ENCODE assay signal across 1 cellular context in the genomic region with DNA sequence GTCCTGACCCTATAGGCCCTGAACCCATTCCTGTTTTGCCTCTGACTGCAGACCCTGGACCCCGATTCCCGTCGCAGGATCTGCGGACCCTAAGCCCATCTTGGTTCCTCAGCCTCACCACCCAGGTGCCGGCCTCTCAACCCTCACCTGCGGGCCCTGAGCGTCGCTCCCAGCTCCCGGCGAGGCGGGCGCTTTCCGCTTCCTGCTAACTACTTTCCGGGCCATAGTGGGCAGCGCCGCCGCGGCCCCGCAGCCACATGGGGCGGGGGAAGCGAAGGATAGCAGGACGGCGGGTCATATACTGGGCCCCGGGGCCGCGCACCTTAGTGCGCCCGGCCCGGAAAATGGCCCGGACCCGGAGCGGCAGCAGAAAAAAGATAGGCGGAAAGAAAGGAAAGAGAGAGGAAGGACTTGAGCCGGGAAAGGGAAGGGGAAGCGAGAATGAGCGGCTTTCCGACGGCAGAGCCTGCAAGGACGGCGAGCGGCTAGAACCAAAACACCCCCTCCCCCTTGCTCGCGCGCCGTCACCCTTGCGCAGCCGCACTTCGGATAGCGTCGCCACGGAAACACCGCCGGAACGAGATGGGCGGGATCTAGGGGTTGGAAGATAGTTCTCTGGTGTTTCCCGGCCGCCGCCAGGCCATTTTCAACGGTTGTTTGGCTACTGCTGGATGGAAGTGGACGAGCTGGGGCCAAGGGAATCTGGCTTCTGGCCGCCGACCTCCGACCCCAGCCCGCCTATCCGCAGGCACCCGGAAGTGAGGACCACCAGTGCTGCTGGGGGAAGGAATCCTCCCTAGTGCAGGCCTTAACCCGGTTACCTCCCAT.
A peak's percentile ranks its signal among the peaks of the same experiment; 100 is the strongest.
TF ChIP-seq lines count a peak whose summit lies in the region.

TSS of gene DCAF12 (minus strand) at position 492 of the 828 bp plus-strand sequence. CDS start at position 225, 267 bp downstream.

TF ChIP-seq in HepG2, 621 proteins besides CTCF, POLR2A, EP300 and RAD21 (continued from another document and continues in another):
- TF ChIP-seq, protein P1, sequence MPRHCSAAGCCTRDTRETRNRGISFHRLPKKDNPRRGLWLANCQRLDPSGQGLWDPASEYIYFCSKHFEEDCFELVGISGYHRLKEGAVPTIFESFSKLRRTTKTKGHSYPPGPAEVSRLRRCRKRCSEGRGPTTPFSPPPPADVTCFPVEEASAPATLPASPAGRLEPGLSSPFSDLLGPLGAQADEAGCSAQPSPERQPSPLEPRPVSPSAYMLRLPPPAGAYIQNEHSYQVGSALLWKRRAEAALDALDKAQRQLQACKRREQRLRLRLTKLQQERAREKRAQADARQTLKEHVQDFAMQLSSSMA (CRISPR knock-in tag; IDR thresholded peaks at IDR 0.05): no peak
- TF ChIP-seq, protein P2, sequence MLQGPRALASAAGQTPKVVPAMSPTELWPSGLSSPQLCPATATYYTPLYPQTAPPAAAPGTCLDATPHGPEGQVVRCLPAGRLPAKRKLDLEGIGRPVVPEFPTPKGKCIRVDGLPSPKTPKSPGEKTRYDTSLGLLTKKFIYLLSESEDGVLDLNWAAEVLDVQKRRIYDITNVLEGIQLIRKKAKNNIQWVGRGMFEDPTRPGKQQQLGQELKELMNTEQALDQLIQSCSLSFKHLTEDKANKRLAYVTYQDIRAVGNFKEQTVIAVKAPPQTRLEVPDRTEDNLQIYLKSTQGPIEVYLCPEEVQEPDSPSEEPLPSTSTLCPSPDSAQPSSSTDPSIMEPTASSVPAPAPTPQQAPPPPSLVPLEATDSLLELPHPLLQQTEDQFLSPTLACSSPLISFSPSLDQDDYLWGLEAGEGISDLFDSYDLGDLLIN (CRISPR knock-in tag; IDR thresholded peaks at IDR 0.05; ENCODE audit: borderline replicate concordance): no peak
- TF ChIP-seq ZNF282 (IDR thresholded peaks at IDR 0.05; ENCODE audit: partially characterized antibody) (no peak), STAT5B (CRISPR knock-in tag; IDR thresholded peaks at IDR 0.05) (no peak), MTF2 (CRISPR knock-in tag; IDR thresholded peaks at IDR 0.05; ENCODE audit: borderline replicate concordance) (no peak), RERE (CRISPR knock-in tag; IDR thresholded peaks at IDR 0.05; ENCODE audit: low read depth) (no peak), SYNCRIP (IDR thresholded peaks at IDR 0.05; ENCODE audit: insufficient read depth, low read depth, low read length) (no peak), HNF1A (IDR thresholded peaks at IDR 0.05; ENCODE audit: low read depth) (no peak), HNF1A (CRISPR knock-in tag; IDR thresholded peaks at IDR 0.05; ENCODE audit: borderline replicate concordance) (peak; percentile 43; the same call in 1 of the 2 replicates), STAT6 (CRISPR knock-in tag; IDR thresholded peaks at IDR 0.05; ENCODE audit: borderline replicate concordance) (no peak), ZNF7 (CRISPR knock-in tag; IDR thresholded peaks at IDR 0.05) (no peak), ZNF234 (CRISPR knock-in tag; conservative IDR thresholded peaks at IDR 0.05) (0 out of 2 replicates have a peak, but pooled peaks have one; percentile 33), HHEX (CRISPR knock-in tag; IDR thresholded peaks at IDR 0.05) (no peak), HMGA1 (CRISPR knock-in tag; conservative IDR thresholded peaks at IDR 0.05) (no peak), ZNF468 (CRISPR knock-in tag; IDR thresholded peaks at IDR 0.05) (0 out of 2 replicates have a peak, but pooled peaks have one; percentile 61), ZNF430 (CRISPR knock-in tag; IDR thresholded peaks at IDR 0.05) (no peak; the same call in 1 of the 2 replicates), BRD4 (CRISPR knock-in tag; IDR thresholded peaks at IDR 0.05) (no peak), ZNF362 (CRISPR knock-in tag; IDR thresholded peaks at IDR 0.05; ENCODE audit: borderline replicate concordance) (peak; percentile 43; the same call in 1 of the 2 replicates), ZNF557 (CRISPR knock-in tag; IDR thresholded peaks at IDR 0.05) (no peak), ZSCAN20 (CRISPR knock-in tag; IDR thresholded peaks at IDR 0.05; ENCODE audit: borderline replicate concordance) (no peak)
- TF ChIP-seq, protein P3, sequence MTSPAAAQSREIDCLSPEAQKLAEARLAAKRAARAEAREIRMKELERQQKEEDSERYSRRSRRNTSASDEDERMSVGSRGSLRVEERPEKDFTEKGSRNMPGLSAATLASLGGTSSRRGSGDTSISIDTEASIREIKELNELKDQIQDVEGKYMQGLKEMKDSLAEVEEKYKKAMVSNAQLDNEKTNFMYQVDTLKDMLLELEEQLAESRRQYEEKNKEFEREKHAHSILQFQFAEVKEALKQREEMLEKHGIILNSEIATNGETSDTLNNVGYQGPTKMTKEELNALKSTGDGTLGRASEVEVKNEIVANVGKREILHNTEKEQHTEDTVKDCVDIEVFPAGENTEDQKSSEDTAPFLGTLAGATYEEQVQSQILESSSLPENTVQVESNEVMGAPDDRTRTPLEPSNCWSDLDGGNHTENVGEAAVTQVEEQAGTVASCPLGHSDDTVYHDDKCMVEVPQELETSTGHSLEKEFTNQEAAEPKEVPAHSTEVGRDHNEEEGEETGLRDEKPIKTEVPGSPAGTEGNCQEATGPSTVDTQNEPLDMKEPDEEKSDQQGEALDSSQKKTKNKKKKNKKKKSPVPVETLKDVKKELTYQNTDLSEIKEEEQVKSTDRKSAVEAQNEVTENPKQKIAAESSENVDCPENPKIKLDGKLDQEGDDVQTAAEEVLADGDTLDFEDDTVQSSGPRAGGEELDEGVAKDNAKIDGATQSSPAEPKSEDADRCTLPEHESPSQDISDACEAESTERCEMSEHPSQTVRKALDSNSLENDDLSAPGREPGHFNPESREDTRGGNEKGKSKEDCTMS (CRISPR knock-in tag; conservative IDR thresholded peaks at IDR 0.05): no peak
- TF ChIP-seq, protein P4, sequence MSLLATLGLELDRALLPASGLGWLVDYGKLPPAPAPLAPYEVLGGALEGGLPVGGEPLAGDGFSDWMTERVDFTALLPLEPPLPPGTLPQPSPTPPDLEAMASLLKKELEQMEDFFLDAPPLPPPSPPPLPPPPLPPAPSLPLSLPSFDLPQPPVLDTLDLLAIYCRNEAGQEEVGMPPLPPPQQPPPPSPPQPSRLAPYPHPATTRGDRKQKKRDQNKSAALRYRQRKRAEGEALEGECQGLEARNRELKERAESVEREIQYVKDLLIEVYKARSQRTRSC (CRISPR knock-in tag; IDR thresholded peaks at IDR 0.05; ENCODE audit: low read depth): no peak
- TF ChIP-seq, protein P5, sequence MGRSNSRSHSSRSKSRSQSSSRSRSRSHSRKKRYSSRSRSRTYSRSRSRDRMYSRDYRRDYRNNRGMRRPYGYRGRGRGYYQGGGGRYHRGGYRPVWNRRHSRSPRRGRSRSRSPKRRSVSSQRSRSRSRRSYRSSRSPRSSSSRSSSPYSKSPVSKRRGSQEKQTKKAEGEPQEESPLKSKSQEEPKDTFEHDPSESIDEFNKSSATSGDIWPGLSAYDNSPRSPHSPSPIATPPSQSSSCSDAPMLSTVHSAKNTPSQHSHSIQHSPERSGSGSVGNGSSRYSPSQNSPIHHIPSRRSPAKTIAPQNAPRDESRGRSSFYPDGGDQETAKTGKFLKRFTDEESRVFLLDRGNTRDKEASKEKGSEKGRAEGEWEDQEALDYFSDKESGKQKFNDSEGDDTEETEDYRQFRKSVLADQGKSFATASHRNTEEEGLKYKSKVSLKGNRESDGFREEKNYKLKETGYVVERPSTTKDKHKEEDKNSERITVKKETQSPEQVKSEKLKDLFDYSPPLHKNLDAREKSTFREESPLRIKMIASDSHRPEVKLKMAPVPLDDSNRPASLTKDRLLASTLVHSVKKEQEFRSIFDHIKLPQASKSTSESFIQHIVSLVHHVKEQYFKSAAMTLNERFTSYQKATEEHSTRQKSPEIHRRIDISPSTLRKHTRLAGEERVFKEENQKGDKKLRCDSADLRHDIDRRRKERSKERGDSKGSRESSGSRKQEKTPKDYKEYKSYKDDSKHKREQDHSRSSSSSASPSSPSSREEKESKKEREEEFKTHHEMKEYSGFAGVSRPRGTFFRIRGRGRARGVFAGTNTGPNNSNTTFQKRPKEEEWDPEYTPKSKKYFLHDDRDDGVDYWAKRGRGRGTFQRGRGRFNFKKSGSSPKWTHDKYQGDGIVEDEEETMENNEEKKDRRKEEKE (IDR thresholded peaks at IDR 0.05): no peak
